Comparison of ENCODE assay signal across 35 cellular contexts in genomic region chr16:88279998-88280397, GRCh38.
"Had no signal": no experiment of that assay in that cellular context is flagged by ENCODE, and none has a peak within 500 bp of the region (broad histone marks: within the 10 kb centered on the region; RNA-seq: fewer than 3 reads in every experiment).

No MANE protein-coding gene starts in this region.

- H3K4me3 ChIP-seq: ascending aorta, Peyer's patch had no signal

- H3K9ac ChIP-seq: KMS-11 had no signal

- H3K4me1 Mint-ChIP-seq: activated B cell treated with CpG ODN at 0.5 μM for 24 hours; activated CD4-positive, alpha-beta memory T cell treated with anti-CD3 and anti-CD28 coated beads, Interleukin-2, amount 10 ng/mL, durations not matched to agents 7 days and 5 days; activated CD8-positive, alpha-beta memory T cell treated with anti-CD3 and anti-CD28 coated beads, Interleukin-2, amount 10 ng/mL, durations not matched to agents 7 days and 5 days; activated naive CD4-positive, alpha-beta T cell treated with anti-CD3 and anti-CD28 coated beads, Interleukin-2, amount 50 U/mL, for 24 hours; activated naive CD8-positive, alpha-beta T cell treated with anti-CD3 and anti-CD28 coated beads, Interleukin-2, amount 10 ng/mL, durations not matched to agents 7 days and 5 days had no signal

- H3K27me3 ChIP-seq: ascending aorta, Peyer's patch had no signal

- ATAC-seq: activated CD8-positive, alpha-beta memory T cell treated with anti-CD3 and anti-CD28 coated beads, Interleukin-2, amount 10 ng/mL, durations not matched to agents 7 days and 5 days; PC-3 had no signal

- H3K4me2 ChIP-seq: KMS-11 had no signal

- H3K9me3 Mint-ChIP-seq: activated B cell treated with CpG ODN at 0.5 μM for 24 hours; activated naive CD4-positive, alpha-beta T cell treated with anti-CD3 and anti-CD28 coated beads, Interleukin-2, amount 50 U/mL, for 24 hours had no signal

- H3K4me3 Mint-ChIP-seq: activated B cell treated with CpG ODN at 0.5 μM for 24 hours; activated CD4-positive, alpha-beta memory T cell treated with anti-CD3 and anti-CD28 coated beads, Interleukin-2, amount 10 ng/mL, durations not matched to agents 7 days and 5 days; activated CD8-positive, alpha-beta memory T cell treated with anti-CD3 and anti-CD28 coated beads, Interleukin-2, amount 10 ng/mL, durations not matched to agents 7 days and 5 days; activated naive CD4-positive, alpha-beta T cell treated with anti-CD3 and anti-CD28 coated beads, Interleukin-2, amount 50 U/mL, for 24 hours; activated naive CD8-positive, alpha-beta T cell treated with anti-CD3 and anti-CD28 coated beads, Interleukin-2, amount 10 ng/mL, durations not matched to agents 7 days and 5 days had no signal

- H3K4me1 ChIP-seq: ascending aorta had no signal

- H3K27ac Mint-ChIP-seq: activated B cell treated with CpG ODN at 0.5 μM for 24 hours; activated CD4-positive, alpha-beta memory T cell treated with anti-CD3 and anti-CD28 coated beads, Interleukin-2, amount 10 ng/mL, durations not matched to agents 7 days and 5 days; activated CD8-positive, alpha-beta memory T cell treated with anti-CD3 and anti-CD28 coated beads, Interleukin-2, amount 10 ng/mL, durations not matched to agents 7 days and 5 days; activated naive CD4-positive, alpha-beta T cell treated with anti-CD3 and anti-CD28 coated beads, Interleukin-2, amount 50 U/mL, for 24 hours; activated naive CD8-positive, alpha-beta T cell treated with anti-CD3 and anti-CD28 coated beads, Interleukin-2, amount 10 ng/mL, durations not matched to agents 7 days and 5 days had no signal

- H3K27me3 Mint-ChIP-seq: activated CD4-positive, alpha-beta memory T cell treated with anti-CD3 and anti-CD28 coated beads, Interleukin-2, amount 10 ng/mL, durations not matched to agents 7 days and 5 days; activated CD8-positive, alpha-beta memory T cell treated with anti-CD3 and anti-CD28 coated beads, Interleukin-2, amount 10 ng/mL, durations not matched to agents 7 days and 5 days; activated naive CD4-positive, alpha-beta T cell treated with anti-CD3 and anti-CD28 coated beads, Interleukin-2, amount 50 U/mL, for 24 hours; activated naive CD8-positive, alpha-beta T cell treated with anti-CD3 and anti-CD28 coated beads, Interleukin-2, amount 10 ng/mL, durations not matched to agents 7 days and 5 days had no signal

- H3K27ac ChIP-seq: ascending aorta, KMS-11, Peyer's patch, VCaP had no signal

- DNase-seq: activated B cell treated with CpG ODN at 0.5 μM for 24 hours; activated CD4-positive, alpha-beta memory T cell treated with anti-CD3 and anti-CD28 coated beads, Interleukin-2, amount 10 ng/mL, durations not matched to agents 7 days and 5 days; activated CD4-positive, alpha-beta T cell treated with anti-CD3 and anti-CD28 coated beads for 48 hours; activated CD4-positive, CD25-positive, alpha-beta regulatory T cell treated with anti-CD3 and anti-CD28 coated beads, Interleukin-2, amount 50 U/mL, for 72 hours; activated CD8-positive, alpha-beta memory T cell treated with anti-CD3 and anti-CD28 coated beads for 24 hours; activated CD8-positive, alpha-beta memory T cell treated with anti-CD3 and anti-CD28 coated beads, Interleukin-2, amount 10 ng/mL, durations not matched to agents 7 days and 5 days; activated CD8-positive, alpha-beta memory T cell treated with anti-CD3 and anti-CD28 coated beads, Interleukin-2, amount 50 U/mL, for 48 hours; activated effector memory CD4-positive, alpha-beta T cell treated with Interleukin-2 at 50 U/mL for 16 hours; activated naive CD8-positive, alpha-beta T cell treated with anti-CD3 and anti-CD28 coated beads, Interleukin-2, amount 10 ng/mL, durations not matched to agents 7 days and 5 days; activated T-cell treated with anti-CD3 and anti-CD28 coated beads, Interleukin-2, amount 50 U/mL, for 48 hours; amygdala; MM.1S; MV-4-11; NCI-H1092; NCI-H1436 treated with DMSO at 0.1 percent for 48 hours; NCI-H1694 treated with DMSO at 0.1 percent for 48 hours; NCI-H2029; NCI-H2107; NCI-H2171; NCI-H510A; NCI-H526; NCI-H748 treated with DMSO at 0.1 percent for 48 hours; NK-92 treated with Interleukin-12 subunit alpha and Interleukin-12 subunit beta, amount 100 ng/mL, for 24 hours; PC-3; Right ventricle myocardium superior; RPMI8226; SW 1271; T-helper 1 cell; T-helper 2 cell; T-helper 9 cell had no signal

- H3K36me3 Mint-ChIP-seq: activated CD8-positive, alpha-beta memory T cell treated with anti-CD3 and anti-CD28 coated beads, Interleukin-2, amount 10 ng/mL, durations not matched to agents 7 days and 5 days; activated naive CD4-positive, alpha-beta T cell treated with anti-CD3 and anti-CD28 coated beads, Interleukin-2, amount 50 U/mL, for 24 hours; activated naive CD8-positive, alpha-beta T cell treated with anti-CD3 and anti-CD28 coated beads, Interleukin-2, amount 10 ng/mL, durations not matched to agents 7 days and 5 days had no signal

- H3K36me3 ChIP-seq: ascending aorta, Peyer's patch had no signal

- H3K9me3 ChIP-seq: ascending aorta, Peyer's patch had no signal
